In genomic region chr20:4195499-4195898, GRCh38 we compare ENCODE assay signal across 12 cellular contexts. TPM values are rescaled to one million over a fixed set of nuclear protein-coding genes. Genes with fewer than 3 reads are reported as not detected.
DNase-seq lines count a peak whose midpoint lies in the region; ATAC-seq, FAIRE-seq and TF ChIP-seq lines count a peak whose summit lies in the region.
"Had no signal": no experiment of that assay in that cellular context is flagged by ENCODE, and none has a peak within 500 bp of the region (broad histone marks: within the 10 kb centered on the region; RNA-seq: fewer than 3 reads in every experiment).

No MANE protein-coding gene starts in this region.

- peaks cover 2% of the 10 kb centered on the region for H3K4me1 Mint-ChIP-seq in glutamatergic neuron (ENCODE audit: low read depth, unreplicated experiment)
- H3K4me1 Mint-ChIP-seq: stimulated activated effector memory CD8-positive, alpha-beta T cell treated with anti-CD3 and anti-CD28 coated beads, Interleukin-12 subunit alpha, Interleukin-12 subunit beta, amount 100 ng/mL, for 72 hours had no signal

- intact Hi-C loops in sciatic nerve (cut with DNase I), result no loop called here

- no peak for FAIRE-seq in H54 (lab: Jason Lieb, UNC)

- peak; percentile 44 for ATAC-seq in sciatic nerve
- no peak for ATAC-seq in HG03108 (IDR thresholded peaks at IDR 0.05; ENCODE audit: unreplicated experiment)
- ATAC-seq: stimulated activated effector memory CD8-positive, alpha-beta T cell treated with anti-CD3 and anti-CD28 coated beads, Interleukin-12 subunit alpha, Interleukin-12 subunit beta, amount 100 ng/mL, for 72 hours had no signal

- H3K27me3 Mint-ChIP-seq in glutamatergic neuron (ENCODE audit: unreplicated experiment), result peaks cover 6% of the 10 kb centered on the region

- H3K9me3 Mint-ChIP-seq in glutamatergic neuron (ENCODE audit: unreplicated experiment), result peaks cover 3% of the 10 kb centered on the region
- H3K9me3 Mint-ChIP-seq: stimulated activated effector memory CD8-positive, alpha-beta T cell treated with anti-CD3 and anti-CD28 coated beads, Interleukin-12 subunit alpha, Interleukin-12 subunit beta, amount 100 ng/mL, for 72 hours had no signal

- TF ChIP-seq POLR2A in H54 (IDR thresholded peaks at IDR 0.05; ENCODE audit: low read depth, low read length), result no peak

- no peak overlapping the region for H3K27ac ChIP-seq in VCaP
- H3K27ac ChIP-seq: BLaER1 treated with 17β-estradiol and CSF1 and Interleukin-3, amounts not matched to agents 10 nM and 100 nM had no signal

- no peak overlapping the region for H3K27ac Mint-ChIP-seq in glutamatergic neuron (ENCODE audit: unreplicated experiment)
- H3K27ac Mint-ChIP-seq: stimulated activated effector memory CD8-positive, alpha-beta T cell treated with anti-CD3 and anti-CD28 coated beads, Interleukin-12 subunit alpha, Interleukin-12 subunit beta, amount 100 ng/mL, for 72 hours had no signal

- H3K36me3 Mint-ChIP-seq in glutamatergic neuron (ENCODE audit: unreplicated experiment), result peaks cover 7% of the 10 kb centered on the region
- H3K36me3 Mint-ChIP-seq: stimulated activated effector memory CD8-positive, alpha-beta T cell treated with anti-CD3 and anti-CD28 coated beads, Interleukin-12 subunit alpha, Interleukin-12 subunit beta, amount 100 ng/mL, for 72 hours had no signal

- DNase-seq in NCI-H524 (lab: John Stamatoyannopoulos, UW) (peak; percentile 30 to 61), NCI-H524 treated with DMSO at 0.1 percent for 48 hours (lab: John Stamatoyannopoulos, UW) (no peak), glutamatergic neuron (peak; percentile 64), sciatic nerve (ENCODE audit: low spot score) (no peak), H54 (ENCODE audit: insufficient read length, low spot score) (no peak), DMS153 treated with DMSO at 0.1 percent for 48 hours (lab: John Stamatoyannopoulos, UW; ENCODE audit: unreplicated experiment) (no peak)

- TF ChIP-seq CTCF in VCaP (conservative IDR thresholded peaks at IDR 0.05), result peak; percentile 84
- no peak for TF ChIP-seq CTCF in glutamatergic neuron (IDR thresholded peaks at IDR 0.05; ENCODE audit: partially characterized antibody, unreplicated experiment)

- no peak overlapping the region for H3K4me3 Mint-ChIP-seq in glutamatergic neuron (ENCODE audit: unreplicated experiment)
- H3K4me3 Mint-ChIP-seq: stimulated activated effector memory CD8-positive, alpha-beta T cell treated with anti-CD3 and anti-CD28 coated beads, Interleukin-12 subunit alpha, Interleukin-12 subunit beta, amount 100 ng/mL, for 72 hours had no signal

RNA-seq across cellular contexts. Expression of gene SMOX, which starts 46.9 kb away (rescaled TPM):
- total RNA-seq in glutamatergic neuron (ENCODE audit: unreplicated experiment) (14.8 TPM), sciatic nerve (29.4 TPM)

RNA-seq across cellular contexts. Expression of gene ADRA1D, which starts 53.6 kb away (rescaled TPM):
- total RNA-seq in glutamatergic neuron (ENCODE audit: unreplicated experiment) (not detected), sciatic nerve (11.9 TPM)
- total RNA-seq: activated CD8-positive, alpha-beta memory T cell treated with anti-CD3 and anti-CD28 coated beads for 36 hours; omental fat pad had no signal

Comparison
In these comparisons a context has a peak if more than half of its experiments do, and no peak if none do; other contexts are left out.
1. DNase-seq: peak in NCI-H524 (2 of 2) and glutamatergic neuron (single experiment); none in NCI-H524 treated with DMSO at 0.1 percent for 48 hours (single experiment), sciatic nerve (single experiment), H54 (single experiment) and DMS153 treated with DMSO at 0.1 percent for 48 hours (single experiment).
2. RNA of gene ADRA1D, which starts 53.6 kb away (total RNA-seq): 11.9 TPM in sciatic nerve (single experiment); not detected in glutamatergic neuron (single experiment); every median in the first group is over 10 times any median in the second.